In genomic region chr1:201904579-201904978, GRCh38 we compare ENCODE assay signal across 1 cellular context.
TF ChIP-seq lines count a peak whose summit lies in the region.

No MANE protein-coding gene starts in this region.

TF ChIP-seq in WTC11, 78 proteins besides CTCF, POLR2A, EP300 and RAD21 (continued from another document):
- TF ChIP-seq PRDM15 (CRISPR knock-in tag; IDR thresholded peaks at IDR 0.05) (no peak), FOXJ3 (CRISPR knock-in tag; IDR thresholded peaks at IDR 0.05; ENCODE audit: borderline replicate concordance) (no peak), ZBTB21 (CRISPR knock-in tag; IDR thresholded peaks at IDR 0.05; ENCODE audit: borderline replicate concordance) (no peak), E2F1 (CRISPR knock-in tag; IDR thresholded peaks at IDR 0.05) (no peak), ZNF281 (CRISPR knock-in tag; IDR thresholded peaks at IDR 0.05) (no peak), ARID4B (CRISPR knock-in tag; IDR thresholded peaks at IDR 0.05; ENCODE audit: borderline replicate concordance) (no peak), ERG (CRISPR knock-in tag; IDR thresholded peaks at IDR 0.05) (no peak)
